Comparison of ENCODE assay signal across 8 cellular contexts in the genomic region with DNA sequence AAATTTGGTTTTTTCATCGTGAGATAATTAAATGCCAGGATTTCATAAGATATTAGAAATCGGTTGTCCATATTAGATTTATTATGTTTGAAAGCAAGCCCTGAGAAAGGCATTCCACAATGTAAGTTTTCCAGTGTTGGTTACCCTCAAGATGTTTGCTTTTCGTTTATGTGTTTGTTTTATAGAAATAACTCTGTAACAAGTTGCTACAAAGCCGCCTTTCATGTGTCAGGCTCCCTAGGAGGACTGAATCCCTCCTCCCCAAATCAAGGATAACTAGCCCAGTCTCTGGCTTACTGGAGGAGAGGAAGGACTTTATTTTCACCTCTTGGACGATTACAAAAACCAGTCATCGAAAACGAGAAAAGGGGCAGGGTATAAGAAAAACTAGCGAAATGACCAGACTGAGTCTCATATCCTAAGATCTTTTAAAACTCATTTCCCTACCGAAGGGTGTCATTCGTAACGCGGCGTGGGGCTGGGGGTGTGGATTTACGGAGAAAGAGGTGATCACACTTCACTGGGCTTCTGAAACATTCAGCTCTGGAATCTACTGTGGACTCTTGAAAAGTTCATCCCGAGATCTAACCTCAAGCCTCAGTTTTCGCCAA. TPM values are rescaled to one million over a fixed set of nuclear protein-coding genes. Genes with fewer than 3 reads are reported as not detected.
DNase-seq lines count a peak whose midpoint lies in the region; ATAC-seq, FAIRE-seq and TF ChIP-seq lines count a peak whose summit lies in the region.

No MANE protein-coding gene starts in this region.

- H3K4me3 ChIP-seq in astrocyte (ENCODE audit: insufficient read depth, low read depth, low read length) (peak overlapping the region; percentile 98), lower leg skin (ENCODE audit: low read depth, poor library complexity, severe bottlenecking) (peak overlapping the region; percentile 83), subcutaneous abdominal adipose tissue (ENCODE audit: low read depth in 1 of 5, low read length in 5 of 5) (peak overlapping the region; percentile 94 to 100 (median 100))

- DNase-seq in AG08395 (ENCODE audit: low spot score) (peak; percentile 3), astrocyte (ENCODE audit: low read depth) (no peak), lower leg skin (ENCODE audit: low spot score in 2 of 2) (no peak)
- DNase-seq in effector CD8-positive, alpha-beta T cell (lab: John Stamatoyannopoulos, UW) = no peak

- H3K4me1 ChIP-seq in astrocyte (ENCODE audit: insufficient read depth, low read length) (peaks cover 6% of the 10 kb centered on the region), subcutaneous abdominal adipose tissue (ENCODE audit: control insufficient read depth in 5 of 5, insufficient read depth in 5 of 5, low read length in 5 of 5) (peaks cover 0 to 43% (median 37%) of the 10 kb centered on the region in 5 donors)

- peak; percentile 11 for ATAC-seq in GM18873 (IDR thresholded peaks at IDR 0.05; ENCODE audit: low FRiP score, unreplicated experiment)
- peak; percentile 7 for ATAC-seq in HG03571 (IDR thresholded peaks at IDR 0.05; ENCODE audit: unreplicated experiment)
- no peak for ATAC-seq in GM18520 (IDR thresholded peaks at IDR 0.05; ENCODE audit: unreplicated experiment)

- peak overlapping the region; percentile 99 for H3K27ac Mint-ChIP-seq in astrocyte (ENCODE audit: unreplicated experiment)

- no peak for TF ChIP-seq CTCF in astrocyte (IDR thresholded peaks at IDR 0.05; ENCODE audit: insufficient read depth, low read depth, low read length)
- TF ChIP-seq CTCF in lower leg skin (IDR thresholded peaks at IDR 0.05) = no peak

- H3K27ac ChIP-seq in astrocyte (ENCODE audit: low read depth, low read length) (peak overlapping the region; percentile 88), subcutaneous abdominal adipose tissue (ENCODE audit: low read depth, low read length) (peak overlapping the region; percentile 88)

- peak overlapping the region; percentile 89 for H3K4me2 ChIP-seq in astrocyte (ENCODE audit: low read length)

- TF ChIP-seq POLR2A in lower leg skin (IDR thresholded peaks at IDR 0.05) = no peak

- H2AFZ ChIP-seq in astrocyte (ENCODE audit: low read depth, low read length) = peak overlapping the region; percentile 92

- peak overlapping the region; percentile 99 for H3K4me3 Mint-ChIP-seq in astrocyte (ENCODE audit: unreplicated experiment)

- no peaks in the 10 kb centered on the region for H3K9me3 Mint-ChIP-seq in astrocyte (ENCODE audit: unreplicated experiment)

- H3K4me1 Mint-ChIP-seq in astrocyte (ENCODE audit: low read depth, unreplicated experiment) = peaks cover 19% of the 10 kb centered on the region

- H3K36me3 ChIP-seq in astrocyte (ENCODE audit: insufficient read depth, low read length) = no peaks in the 10 kb centered on the region
- H3K36me3 ChIP-seq in subcutaneous abdominal adipose tissue (ENCODE audit: control insufficient read depth in 5 of 5, insufficient read depth in 5 of 5, low read length in 5 of 5) = peaks cover 0 to 4% (median 0%) of the 10 kb centered on the region in 5 donors

- H3K9me3 ChIP-seq in astrocyte (ENCODE audit: insufficient read depth, low read depth, low read length) (no peaks in the 10 kb centered on the region), subcutaneous abdominal adipose tissue (ENCODE audit: control insufficient read depth in 5 of 5, low read length in 5 of 5) (no peaks in the 10 kb centered on the region)

- H3K27me3 Mint-ChIP-seq in astrocyte (ENCODE audit: low read depth, unreplicated experiment) = no peaks in the 10 kb centered on the region

- H3K36me3 Mint-ChIP-seq in astrocyte (ENCODE audit: low read depth, unreplicated experiment) = peaks cover 8% of the 10 kb centered on the region

- H3K9ac ChIP-seq in astrocyte (ENCODE audit: low read length) (peak overlapping the region; percentile 87), subcutaneous abdominal adipose tissue (ENCODE audit: low read length in 5 of 5) (peak overlapping the region; percentile 95 to 99 (median 97))

- intact Hi-C loops in lower leg skin (cut with DNase I; ENCODE audit: low total_unique reads) = no loop called here

- no peaks in the 10 kb centered on the region for H3K27me3 ChIP-seq in astrocyte (ENCODE audit: insufficient read depth, low read length)
- H3K27me3 ChIP-seq in subcutaneous abdominal adipose tissue (ENCODE audit: control insufficient read depth in 5 of 5, insufficient read depth in 4 of 5, low read length in 5 of 5) = no peaks in the 10 kb centered on the region

- no peak for FAIRE-seq in astrocyte (lab: Jason Lieb, UNC)

- H4K20me1 ChIP-seq in astrocyte (ENCODE audit: insufficient read depth, low read length) = peaks cover 6% of the 10 kb centered on the region

- 1 to 2% methylated on average over 16 of the region's 16 CpGs for WGBS in lower leg skin, 2 donors

- H3K79me2 ChIP-seq in astrocyte (ENCODE audit: insufficient read depth, low read length) = peaks cover 67% of the 10 kb centered on the region

RNA-seq across cellular contexts. Expression of gene PEX13, which starts 1.0 kb away (rescaled TPM):
- total RNA-seq in astrocyte (27.8 and 28.8 TPM in 2 replicates), lower leg skin (10 to 100 TPM; 37.4 to 83.2 (median 47.7) TPM)

RNA-seq across cellular contexts. Expression of gene PUS10, which starts 1.6 kb away (rescaled TPM):
- total RNA-seq in astrocyte = 7.7 and 9.4 TPM in 2 replicates
- total RNA-seq in lower leg skin = 10 to 100 TPM in 1 of 4 donors, 1 to 10 TPM in 3; 3.6 to 10.2 (median 6.0) TPM

RNA-seq across cellular contexts. Expression of gene SANBR, which starts 49.2 kb away (rescaled TPM):
- total RNA-seq in astrocyte = 13.7 and 14.0 TPM in 2 replicates
- total RNA-seq in lower leg skin = 1 to 10 TPM; 2.2 to 8.3 (median 4.4) TPM
